ENCODE assay signal across 8 cellular contexts in genomic region chr13:43085545-43085944, GRCh38.
DNase-seq lines count a peak whose midpoint lies in the region; ATAC-seq and TF ChIP-seq lines count a peak whose summit lies in the region.

No MANE protein-coding gene starts in this region.

- DNase-seq in Ammon's horn (ENCODE audit: low spot score) (peak; percentile 13), HFF-Myc (ENCODE audit: extremely low read depth, low read depth) (no peak), SK-N-MC (ENCODE audit: low read depth, low spot score) (peak; percentile 14), hepatic stellate cell (ENCODE audit: low spot score) (peak; percentile 7), NCI-H2196 treated with DMSO at 0.1 percent for 48 hours (lab: John Stamatoyannopoulos, UW; ENCODE audit: unreplicated experiment) (no peak)
- no peak for DNase-seq in activated naive CD8-positive, alpha-beta T cell treated with anti-CD3 and anti-CD28 coated beads for 36 hours

- H3K4me3 Mint-ChIP-seq in activated naive CD8-positive, alpha-beta T cell treated with anti-CD3 and anti-CD28 coated beads for 36 hours = no peak overlapping the region

- H3K9me3 Mint-ChIP-seq in activated naive CD8-positive, alpha-beta T cell treated with anti-CD3 and anti-CD28 coated beads for 36 hours = peaks cover 6% of the 10 kb centered on the region

- H3K36me3 ChIP-seq in SK-N-MC (ENCODE audit: insufficient read depth, low read length) = no peaks in the 10 kb centered on the region

- no peaks in the 10 kb centered on the region for H3K27me3 Mint-ChIP-seq in activated naive CD8-positive, alpha-beta T cell treated with anti-CD3 and anti-CD28 coated beads for 36 hours

- H3K36me3 Mint-ChIP-seq in activated naive CD8-positive, alpha-beta T cell treated with anti-CD3 and anti-CD28 coated beads for 36 hours = peaks cover 29% of the 10 kb centered on the region

- TF ChIP-seq CTCF in HFF-Myc (IDR thresholded peaks at IDR 0.05; ENCODE audit: low read depth, low read length, missing control alignments) = peak; percentile 21

- H3K27ac Mint-ChIP-seq in activated naive CD8-positive, alpha-beta T cell treated with anti-CD3 and anti-CD28 coated beads for 36 hours = no peak overlapping the region

- H3K27ac ChIP-seq in SK-N-MC = no peak overlapping the region

- no peaks in the 10 kb centered on the region for H3K9me3 ChIP-seq in SK-N-MC (ENCODE audit: low read depth, low read length)

- no peak overlapping the region for H3K9ac ChIP-seq in SK-N-MC (ENCODE audit: insufficient read length)

- ATAC-seq in HG03025 (IDR thresholded peaks at IDR 0.05; ENCODE audit: low FRiP score, unreplicated experiment) (no peak), GM18907 (IDR thresholded peaks at IDR 0.05; ENCODE audit: unreplicated experiment) (no peak)

- peaks cover 15% of the 10 kb centered on the region for H3K4me1 Mint-ChIP-seq in activated naive CD8-positive, alpha-beta T cell treated with anti-CD3 and anti-CD28 coated beads for 36 hours

- H3K4me3 ChIP-seq in HFF-Myc (replicated peaks; ENCODE audit: low read depth, low read length) = no peak overlapping the region
- no peak overlapping the region for H3K4me3 ChIP-seq in SK-N-MC

Comparison
In these comparisons a context has a peak if more than half of its experiments do, and no peak if none do; other contexts are left out.
1. DNase-seq: peak in Ammon's horn (single experiment), SK-N-MC (single experiment) and hepatic stellate cell (single experiment); none in HFF-Myc (single experiment), activated naive CD8-positive, alpha-beta T cell treated with anti-CD3 and anti-CD28 coated beads for 36 hours (single experiment) and NCI-H2196 treated with DMSO at 0.1 percent for 48 hours (single experiment).